8 cellular contexts compared by ENCODE assay signal in the genomic region with DNA sequence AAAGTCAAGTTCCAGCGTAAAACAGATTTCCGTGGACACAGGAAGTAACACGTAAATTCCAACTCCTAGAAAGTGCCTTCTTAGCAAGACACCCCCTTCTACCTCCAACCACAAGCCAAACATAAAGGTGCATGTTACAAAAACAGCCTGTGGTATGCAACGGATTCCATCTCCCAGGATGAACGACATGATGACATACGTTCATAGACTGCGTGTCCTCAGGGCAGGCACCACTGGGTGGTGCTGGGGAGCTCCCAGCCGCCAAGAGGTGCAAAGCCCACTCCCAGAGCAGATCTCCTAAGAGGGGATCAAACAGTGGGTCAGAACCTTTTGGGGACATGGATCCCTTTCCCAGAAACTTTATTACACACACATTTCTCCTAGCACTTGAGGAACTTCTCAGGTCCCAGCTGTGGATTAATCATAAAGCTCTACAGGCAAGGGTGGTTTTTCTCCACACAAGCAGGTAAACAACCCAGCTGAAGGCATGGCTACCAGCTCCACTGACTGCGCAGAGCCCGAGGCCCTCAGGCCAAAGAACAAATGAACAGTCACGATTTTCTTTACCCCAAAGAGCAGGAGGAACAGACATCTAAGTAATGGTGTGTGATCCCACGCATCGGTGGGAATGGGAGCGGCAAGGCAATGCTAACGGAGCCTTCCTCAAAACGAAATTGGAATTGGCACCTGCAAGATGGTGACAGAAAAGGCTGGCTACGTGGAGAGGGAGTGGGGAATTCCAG. TPM values are rescaled to one million over a fixed set of nuclear protein-coding genes. Genes with fewer than 3 reads are reported as not detected.
DNase-seq lines count a peak whose midpoint lies in the region; ATAC-seq and TF ChIP-seq lines count a peak whose summit lies in the region.

No MANE protein-coding gene starts in this region.

- POLR2A ChIA-PET in Caco-2 (lab: Charles Lee) = interaction anchor here (0.6 to 1.5 kb wide), 2 partner anchors 14 to 23 kb away, joined by 3 to 4 read pairs; a partner anchor contains a TSS

- H2BK5ac ChIP-seq in neuronal stem cell (ENCODE audit: low read length) = no peak overlapping the region

- DNase-seq in Caco-2 (peak; percentile 74 to 76), NCI-H526 treated with DMSO at 0.1 percent for 48 hours (lab: John Stamatoyannopoulos, UW) (peak; percentile 6), endodermal cell (peak; percentile 82), neuronal stem cell (ENCODE audit: low spot score) (no peak), AG08396 (ENCODE audit: low spot score) (no peak), midbrain (lab: John Stamatoyannopoulos, UW) (no peak)

- no peak overlapping the region for H2BK12ac ChIP-seq in neuronal stem cell (ENCODE audit: low read length)

- no peak overlapping the region for H4K8ac ChIP-seq in neuronal stem cell (ENCODE audit: low read depth, low read length)

- peaks cover 69% of the 10 kb centered on the region for H3K4me1 ChIP-seq in Caco-2
- peaks cover 5% of the 10 kb centered on the region for H3K4me1 ChIP-seq in endodermal cell (ENCODE audit: control insufficient read depth, insufficient read depth, low read length)
- peaks cover 41 to 62% of the 10 kb centered on the region in 2 donors for H3K4me1 ChIP-seq in neuronal stem cell (ENCODE audit: control insufficient read depth in 2 of 2, insufficient read depth in 1 of 2, low read depth in 1 of 2, low read length in 2 of 2)

- intact Hi-C loops in Caco-2 (cut with micrococcal nuclease; ENCODE audit: unreplicated experiment) = loop anchor here (1.0 to 2.0 kb wide), 2 partner anchors 59 to 1692 kb away; no protein-coding TSS in a partner anchor

- no peak overlapping the region for H3K4me3 Mint-ChIP-seq in Caco-2 (ENCODE audit: unreplicated experiment)
- H3K4me3 Mint-ChIP-seq in endodermal cell = no peak overlapping the region

- no peaks in the 10 kb centered on the region for H3K9me3 Mint-ChIP-seq in Caco-2 (ENCODE audit: unreplicated experiment)
- H3K9me3 Mint-ChIP-seq in endodermal cell = no peaks in the 10 kb centered on the region

- H2BK15ac ChIP-seq in neuronal stem cell (ENCODE audit: low read length) = no peak overlapping the region

- H3K4me2 ChIP-seq in neuronal stem cell (ENCODE audit: insufficient read depth, low read length, poor library complexity, severe bottlenecking) = no peak overlapping the region

- H3K27ac ChIP-seq in endodermal cell (ENCODE audit: low read depth, low read length) (peak overlapping the region; percentile 95), neuronal stem cell (replicated peaks; ENCODE audit: low read length) (no peak overlapping the region)

- H3K23ac ChIP-seq in neuronal stem cell (ENCODE audit: low read depth, low read length, poor library complexity) = no peak overlapping the region

- H3K27ac Mint-ChIP-seq in Caco-2 (ENCODE audit: unreplicated experiment) (peak overlapping the region; percentile 46), endodermal cell (peak overlapping the region; percentile 90)

- H3K4me3 ChIP-seq in Caco-2 (ENCODE audit: low read depth, low read length) = no peak overlapping the region
- no peak overlapping the region for H3K4me3 ChIP-seq in endodermal cell (ENCODE audit: low read length)
- no peak overlapping the region for H3K4me3 ChIP-seq in neuronal stem cell (ENCODE audit: low read length in 2 of 2)

- peaks cover 60% of the 10 kb centered on the region for H3K36me3 Mint-ChIP-seq in Caco-2 (ENCODE audit: insufficient read depth, unreplicated experiment)
- H3K36me3 Mint-ChIP-seq in endodermal cell (ENCODE audit: low read depth) = peaks cover 11% of the 10 kb centered on the region

- no TSS peak for BruUV-seq in Caco-2 (replicated peaks; lab: Mats Ljungman, UMichigan)

- no peak overlapping the region for H2BK120ac ChIP-seq in neuronal stem cell (ENCODE audit: low read depth, low read length)

- H3K9ac ChIP-seq in endodermal cell (ENCODE audit: extremely low read depth, low read length, poor library complexity, severe bottlenecking) (no peak overlapping the region), neuronal stem cell (ENCODE audit: low read depth, low read length, poor library complexity) (no peak overlapping the region)

- TF ChIP-seq CTCF in Caco-2 (IDR thresholded peaks at IDR 0.05; ENCODE audit: insufficient read depth in 1 of 2, low read depth in 1 of 2, low read length in 1 of 2, severe bottlenecking in 1 of 2, unreplicated experiment in 1 of 2) = peak; percentile 67 to 88
- TF ChIP-seq CTCF in endodermal cell (conservative IDR thresholded peaks at IDR 0.05) = peak; percentile 84

- H3K4me1 Mint-ChIP-seq in Caco-2 (ENCODE audit: low read depth, unreplicated experiment) (peaks cover 49% of the 10 kb centered on the region), endodermal cell (peaks cover 41% of the 10 kb centered on the region)

- H2AK5ac ChIP-seq in neuronal stem cell (ENCODE audit: low read depth, low read length) = no peak overlapping the region

- ATAC-seq in HG03378 (IDR thresholded peaks at IDR 0.05; ENCODE audit: unreplicated experiment) (no peak), HG02571 (IDR thresholded peaks at IDR 0.05; ENCODE audit: unreplicated experiment) (no peak)

- peak overlapping the region; percentile 30 for H3K18ac ChIP-seq in neuronal stem cell (ENCODE audit: low read length)

- H3K9me3 ChIP-seq in Caco-2 = no peaks in the 10 kb centered on the region
- H3K9me3 ChIP-seq in endodermal cell (ENCODE audit: control insufficient read depth, low read length) = no peaks in the 10 kb centered on the region
- H3K9me3 ChIP-seq in neuronal stem cell (replicated peaks in 1 of 2; ENCODE audit: control insufficient read depth in 2 of 2, insufficient read depth in 1 of 2, low read depth in 1 of 2, low read length in 2 of 2) = no peaks in the 10 kb centered on the region

- H3K27me3 Mint-ChIP-seq in Caco-2 (ENCODE audit: insufficient read depth, unreplicated experiment) (no peaks in the 10 kb centered on the region), endodermal cell (ENCODE audit: insufficient read depth) (no peaks in the 10 kb centered on the region)

- H3K36me3 ChIP-seq in Caco-2 (ENCODE audit: control insufficient read depth, insufficient read depth, low read length) = peaks cover 6% of the 10 kb centered on the region
- H3K36me3 ChIP-seq in endodermal cell (ENCODE audit: control insufficient read depth, insufficient read depth, low read length) = peaks cover 25% of the 10 kb centered on the region
- peaks cover 8 to 32% of the 10 kb centered on the region in 2 donors for H3K36me3 ChIP-seq in neuronal stem cell (replicated peaks in 1 of 2; ENCODE audit: control insufficient read depth in 2 of 2, insufficient read depth in 2 of 2, low read length in 2 of 2)

- WGBS in endodermal cell (ENCODE audit: insufficient coverage in 1 of 2, insufficient read length in 1 of 2), 2 experiments = 84 to 87% methylated on average over 12 to 17 of the region's 17 CpGs
- no CpG with 5 or more reads among the region's 17 CpGs for WGBS in neuronal stem cell (ENCODE audit: extremely low coverage in 2 of 2, insufficient read length in 2 of 2, insufficient replicate concordance in 1 of 2), 2 donors

- no peak overlapping the region for H3K4ac ChIP-seq in neuronal stem cell (ENCODE audit: low read length)

- CTCF ChIA-PET in Caco-2 (lab: Charles Lee) = interaction anchor here (0.8 to 1.6 kb wide), 8 partner anchors 8 to 1692 kb away, joined by 3 to 15 read pairs (median 4); a partner anchor contains a TSS

- H3K27me3 ChIP-seq in Caco-2 (replicated peaks; ENCODE audit: control insufficient read depth, insufficient read depth, low read length) = no peaks in the 10 kb centered on the region
- no peaks in the 10 kb centered on the region for H3K27me3 ChIP-seq in endodermal cell (ENCODE audit: control insufficient read depth, insufficient read depth, low read length, poor library complexity, severe bottlenecking)
- H3K27me3 ChIP-seq in neuronal stem cell (ENCODE audit: control insufficient read depth in 3 of 3, insufficient read depth in 3 of 3, low read depth in 1 of 3, low read length in 3 of 3) = no peaks in the 10 kb centered on the region

- no peak overlapping the region for H4K91ac ChIP-seq in neuronal stem cell (ENCODE audit: low read depth, low read length, poor library complexity)

- no peak overlapping the region for H3K14ac ChIP-seq in neuronal stem cell (ENCODE audit: low read length)

- H2AFZ ChIP-seq in neuronal stem cell (ENCODE audit: low read length) = no peak overlapping the region

- peaks cover 24% of the 10 kb centered on the region for H3K79me1 ChIP-seq in neuronal stem cell (ENCODE audit: low read depth, low read length)

RNA-seq across cellular contexts. Expression of a gene that starts 13.8 kb away (rescaled TPM):
- total RNA-seq in Caco-2 (2022) (1,227 and 1,316 TPM in 2 replicates), endodermal cell (100 to 1,000 TPM; 456 to 549 TPM)
- polyA plus RNA-seq in endodermal cell (2013, experiment 1 of 2) = 500 TPM
- 448 TPM for polyA plus RNA-seq in endodermal cell (2013, experiment 2 of 2)
- polyA plus RNA-seq in neuronal stem cell (2013, experiment 1 of 2) = 264 TPM
- polyA plus RNA-seq in neuronal stem cell (2013, experiment 2 of 2) = 263 TPM

Comparison
In these comparisons a context has a peak if more than half of its experiments do, and no peak if none do; other contexts are left out.
1. DNase-seq: peak in Caco-2 (2 of 2), NCI-H526 treated with DMSO at 0.1 percent for 48 hours (single experiment) and endodermal cell (single experiment); none in neuronal stem cell (single experiment), AG08396 (single experiment) and midbrain (single experiment).